Comparison of ENCODE assay signal across 8 cellular contexts in the genomic region with DNA sequence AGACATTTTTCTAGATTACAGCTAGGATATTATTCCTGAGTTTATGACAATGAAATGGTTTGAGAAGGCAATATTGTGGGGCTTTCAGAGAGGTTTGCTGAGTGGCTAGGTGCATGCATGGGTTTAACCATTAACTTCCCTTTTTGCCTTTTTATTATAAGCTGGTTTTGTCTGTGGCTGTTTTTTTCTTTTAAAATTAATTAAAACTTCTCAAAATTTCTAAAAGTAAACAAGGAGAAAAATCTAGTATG.
DNase-seq lines count a peak whose midpoint lies in the region; ATAC-seq and TF ChIP-seq lines count a peak whose summit lies in the region.

No MANE protein-coding gene starts in this region.

- H3K36me3 ChIP-seq in DOHH2 (ENCODE audit: control insufficient read depth, low read length) (peaks cover 71% of the 10 kb centered on the region), MM.1S (replicated peaks; ENCODE audit: insufficient read depth, low read length) (no peaks in the 10 kb centered on the region), psoas muscle (ENCODE audit: insufficient read depth in 1 of 2, low read depth in 1 of 2) (no peaks in the 10 kb centered on the region), brain microvascular endothelial cell (replicated peaks) (no peaks in the 10 kb centered on the region)

- intact Hi-C loops in psoas muscle (cut with DNase I), result no loop called here
- intact Hi-C loops in posterior cingulate gyrus (cut with DNase I), result no loop called here

- H2AFZ ChIP-seq in MM.1S (ENCODE audit: low read length), result peak overlapping the region; percentile 79; the same call in 1 of the 2 replicates

- H3K27me3 ChIP-seq in DOHH2 (ENCODE audit: control insufficient read depth, low read length) (no peaks in the 10 kb centered on the region), MM.1S (replicated peaks; ENCODE audit: insufficient read depth, low read length) (no peaks in the 10 kb centered on the region), psoas muscle (ENCODE audit: insufficient read depth in 3 of 3, low read length in 2 of 3) (no peaks in the 10 kb centered on the region), brain microvascular endothelial cell (replicated peaks) (no peaks in the 10 kb centered on the region)

- DNase-seq in MM.1S (no peak), coronary artery (ENCODE audit: low spot score) (no peak), psoas muscle (no peak), posterior cingulate gyrus (no peak), cerebellar cortex (ENCODE audit: low spot score) (no peak), brain microvascular endothelial cell (no peak)

- H3K4me2 ChIP-seq in DOHH2 (ENCODE audit: low read length) (peak overlapping the region; percentile 89), MM.1S (ENCODE audit: low read depth, low read length) (peak overlapping the region; percentile 63)

- H3K4me1 ChIP-seq in DOHH2 (ENCODE audit: control insufficient read depth, low read length), result peaks cover 42% of the 10 kb centered on the region
- H3K4me1 ChIP-seq in MM.1S (ENCODE audit: low read length), result peaks cover 10% of the 10 kb centered on the region
- no peaks in the 10 kb centered on the region for H3K4me1 ChIP-seq in psoas muscle

- TF ChIP-seq CTCF in DOHH2 (IDR thresholded peaks at IDR 0.05; ENCODE audit: low read depth, low read length, poor library complexity, severe bottlenecking) (no peak), MM.1S (IDR thresholded peaks at IDR 0.05; ENCODE audit: low read length) (no peak), coronary artery (IDR thresholded peaks at IDR 0.05) (no peak), psoas muscle (IDR thresholded peaks at IDR 0.05) (no peak), brain microvascular endothelial cell (IDR thresholded peaks at IDR 0.05; ENCODE audit: low read depth, low read length, missing control alignments) (no peak)

- H3K9me2 ChIP-seq in DOHH2 (replicated peaks; ENCODE audit: control insufficient read depth, low read length) (no peaks in the 10 kb centered on the region), MM.1S (replicated peaks; ENCODE audit: insufficient read depth, low read length) (no peaks in the 10 kb centered on the region)

- H4K20me1 ChIP-seq in DOHH2 (ENCODE audit: control insufficient read depth, insufficient read depth, low read depth, low read length) (peaks cover 5% of the 10 kb centered on the region), MM.1S (ENCODE audit: insufficient read depth, low read length) (no peaks in the 10 kb centered on the region)

- H3F3A ChIP-seq in DOHH2 (ENCODE audit: control insufficient read depth, insufficient read depth) (peaks cover 59% of the 10 kb centered on the region), MM.1S (ENCODE audit: insufficient read depth, low read length) (peaks cover 24% of the 10 kb centered on the region)

- H3K79me2 ChIP-seq in DOHH2 (ENCODE audit: control insufficient read depth, low read length), result peaks cover 98% of the 10 kb centered on the region
- H3K79me2 ChIP-seq in MM.1S (ENCODE audit: low read length), result peaks cover 47% of the 10 kb centered on the region

- H3K27ac ChIP-seq in DOHH2 (ENCODE audit: low read depth, low read length) (peak overlapping the region; percentile 96), MM.1S (ENCODE audit: low read length) (peak overlapping the region; percentile 83; the same call in 1 of the 2 replicates), coronary artery (peak overlapping the region in 1 of 2 donors; percentile 33), psoas muscle (no peak overlapping the region), brain microvascular endothelial cell (no peak overlapping the region)

- H3K9me3 ChIP-seq in DOHH2 (ENCODE audit: control insufficient read depth, insufficient read depth, low read length), result no peaks in the 10 kb centered on the region
- no peaks in the 10 kb centered on the region for H3K9me3 ChIP-seq in MM.1S (replicated peaks; ENCODE audit: insufficient read depth, low read length)
- H3K9me3 ChIP-seq in psoas muscle, result no peaks in the 10 kb centered on the region

- no peak for ATAC-seq in psoas muscle
- no peak for ATAC-seq in GM18861 (IDR thresholded peaks at IDR 0.05; ENCODE audit: unreplicated experiment)

- H3K4me3 ChIP-seq in DOHH2 (ENCODE audit: low read length) (peak overlapping the region; percentile 80), MM.1S (ENCODE audit: low read length) (peak overlapping the region; percentile 81), coronary artery (peak overlapping the region; percentile 55), psoas muscle (peak overlapping the region; percentile 45), brain microvascular endothelial cell (ENCODE audit: low read depth, low read length) (no peak overlapping the region)

- in situ Hi-C loops in brain microvascular endothelial cell (cut with HindIII; ENCODE audit: low pct_ligation_motif_present, low sequenced_read_pairs), result no loop called here

- peak overlapping the region; percentile 61; the same call in 1 of the 2 replicates for H3K9ac ChIP-seq in MM.1S (ENCODE audit: low read length)

Comparison
In these comparisons a context has a peak if more than half of its experiments do, and no peak if none do; other contexts are left out.
1. H3K27ac ChIP-seq: peak in DOHH2 (single experiment) and MM.1S (single experiment); none in psoas muscle (single experiment) and brain microvascular endothelial cell (single experiment).